In genomic region chr18:38450876-38451275, GRCh38 we compare ENCODE assay signal across 19 cellular contexts.
DNase-seq lines count a peak whose midpoint lies in the region; ATAC-seq, FAIRE-seq and TF ChIP-seq lines count a peak whose summit lies in the region.
"Had no signal": no experiment of that assay in that cellular context is flagged by ENCODE, and none has a peak within 500 bp of the region (broad histone marks: within the 10 kb centered on the region; RNA-seq: fewer than 3 reads in every experiment).

No MANE protein-coding gene starts in this region.

- no peak overlapping the region for H4K91ac ChIP-seq in mesenchymal stem cell (ENCODE audit: low read length)

- H2BK12ac ChIP-seq in mesenchymal stem cell (ENCODE audit: low read length in 2 of 2), result no peak overlapping the region

- H3K14ac ChIP-seq in mesenchymal stem cell (ENCODE audit: low read length in 2 of 2), result no peak overlapping the region

- no peak overlapping the region for H2BK5ac ChIP-seq in mesenchymal stem cell (ENCODE audit: low read depth, low read length, poor library complexity, severe bottlenecking)

- peaks cover 24% of the 10 kb centered on the region for H3K4me1 Mint-ChIP-seq in astrocyte (ENCODE audit: low read depth, unreplicated experiment)
- H3K4me1 Mint-ChIP-seq in activated naive CD4-positive, alpha-beta T cell treated with anti-CD3 and anti-CD28 coated beads, Interleukin-2, amount 10 ng/mL, durations not matched to agents 7 days and 5 days, result no peaks in the 10 kb centered on the region

- no peaks in the 10 kb centered on the region for H3K36me3 ChIP-seq in astrocyte (ENCODE audit: insufficient read depth, low read length)
- no peaks in the 10 kb centered on the region for H3K36me3 ChIP-seq in mesenchymal stem cell (ENCODE audit: control insufficient read depth in 1 of 2, insufficient read depth in 2 of 2, low read depth in 1 of 2, low read length in 2 of 2)
- no peaks in the 10 kb centered on the region for H3K36me3 ChIP-seq in psoas muscle (ENCODE audit: insufficient read depth in 1 of 2, low read depth in 1 of 2)

- FAIRE-seq in astrocyte (lab: Jason Lieb, UNC), result no peak

- H3K27me3 Mint-ChIP-seq in astrocyte (ENCODE audit: low read depth, unreplicated experiment), result no peaks in the 10 kb centered on the region
- H3K27me3 Mint-ChIP-seq in activated naive CD4-positive, alpha-beta T cell treated with anti-CD3 and anti-CD28 coated beads, Interleukin-2, amount 10 ng/mL, durations not matched to agents 7 days and 5 days, result no peaks in the 10 kb centered on the region

- no peak overlapping the region for H3K18ac ChIP-seq in mesenchymal stem cell (ENCODE audit: low read depth in 1 of 2, low read length in 2 of 2)

- H3K4me3 Mint-ChIP-seq in astrocyte (ENCODE audit: unreplicated experiment), result no peak overlapping the region
- no peak overlapping the region for H3K4me3 Mint-ChIP-seq in activated naive CD4-positive, alpha-beta T cell treated with anti-CD3 and anti-CD28 coated beads, Interleukin-2, amount 10 ng/mL, durations not matched to agents 7 days and 5 days
- H3K4me3 Mint-ChIP-seq: CD8-positive, alpha-beta T cell; H9 had no signal

- no peak overlapping the region for H4K8ac ChIP-seq in mesenchymal stem cell (ENCODE audit: low read length)

- H4K20me1 ChIP-seq in astrocyte (ENCODE audit: insufficient read depth, low read length), result no peaks in the 10 kb centered on the region

- WGBS in mesenchymal stem cell, result 11% methylated on average over 4 of the region's 4 CpGs
- whole genome bisulfite sequencing in psoas muscle, 3 donors, result 54 to 59% (median 56%) methylated on average over 4 of the region's 4 CpGs

- H3K4me1 ChIP-seq in astrocyte (ENCODE audit: insufficient read depth, low read length) (no peaks in the 10 kb centered on the region), mesenchymal stem cell (ENCODE audit: control insufficient read depth, insufficient read depth, low read depth, low read length) (no peaks in the 10 kb centered on the region), psoas muscle (no peaks in the 10 kb centered on the region)

- TF ChIP-seq CTCF in astrocyte (IDR thresholded peaks at IDR 0.05; ENCODE audit: insufficient read depth, low read depth, low read length) (no peak), psoas muscle (IDR thresholded peaks at IDR 0.05) (no peak)

- intact Hi-C loops in psoas muscle (cut with DNase I), result no loop called here

- H3K23ac ChIP-seq in mesenchymal stem cell (ENCODE audit: low read length in 2 of 2), result no peak overlapping the region

- H2BK120ac ChIP-seq in mesenchymal stem cell (ENCODE audit: low read depth, low read length), result no peak overlapping the region

- no peaks in the 10 kb centered on the region for H3K9me3 ChIP-seq in astrocyte (ENCODE audit: insufficient read depth, low read depth, low read length)
- no peaks in the 10 kb centered on the region for H3K9me3 ChIP-seq in mesenchymal stem cell (ENCODE audit: control insufficient read depth, low read length)
- H3K9me3 ChIP-seq in psoas muscle, result no peaks in the 10 kb centered on the region

- H3K4me3 ChIP-seq in astrocyte (ENCODE audit: insufficient read depth, low read depth, low read length) (no peak overlapping the region), mesenchymal stem cell (ENCODE audit: insufficient read depth in 1 of 2, low read depth in 1 of 2, low read length in 2 of 2) (no peak overlapping the region), psoas muscle (no peak overlapping the region)
- H3K4me3 ChIP-seq: SK-N-MC had no signal

- no peaks in the 10 kb centered on the region for H3K79me1 ChIP-seq in mesenchymal stem cell (replicated peaks; ENCODE audit: low read length, poor library complexity, severe bottlenecking)

- H2AFZ ChIP-seq in astrocyte (ENCODE audit: low read depth, low read length) (no peak overlapping the region), mesenchymal stem cell (ENCODE audit: low read depth, low read length) (no peak overlapping the region)

- peak; percentile 18 for DNase-seq in CMK (ENCODE audit: low read depth)
- DNase-seq in NCI-H69 (lab: John Stamatoyannopoulos, UW), result peak; percentile 55
- DNase-seq in astrocyte (ENCODE audit: low read depth), result no peak
- peak; percentile 0 for DNase-seq in mesenchymal stem cell
- no peak for DNase-seq in activated naive CD4-positive, alpha-beta T cell treated with anti-CD3 and anti-CD28 coated beads, Interleukin-2, amount 10 ng/mL, durations not matched to agents 7 days and 5 days
- DNase-seq in kidney glomerular epithelial cell (lab: John Stamatoyannopoulos, UW), result no peak
- no peak for DNase-seq in psoas muscle
- DNase-seq: CD8-positive, alpha-beta T cell; DMS153; EL; H9; KG1; NCI-H1092; NCI-H1694 treated with DMSO at 0.1 percent for 48 hours; NCI-H526 had no signal

- peak overlapping the region; percentile 16 for H3K27ac Mint-ChIP-seq in astrocyte (ENCODE audit: unreplicated experiment)
- no peak overlapping the region for H3K27ac Mint-ChIP-seq in activated naive CD4-positive, alpha-beta T cell treated with anti-CD3 and anti-CD28 coated beads, Interleukin-2, amount 10 ng/mL, durations not matched to agents 7 days and 5 days
- H3K27ac Mint-ChIP-seq: CD8-positive, alpha-beta T cell had no signal

- CTCF ChIA-PET in activated naive CD4-positive, alpha-beta T cell treated with anti-CD3 and anti-CD28 coated beads, Interleukin-2, amount 10 ng/mL, durations not matched to agents 7 days and 5 days (lab: Charles Lee), result no interaction called here

- no peaks in the 10 kb centered on the region for H3K9me3 Mint-ChIP-seq in astrocyte (ENCODE audit: unreplicated experiment)
- no peaks in the 10 kb centered on the region for H3K9me3 Mint-ChIP-seq in activated naive CD4-positive, alpha-beta T cell treated with anti-CD3 and anti-CD28 coated beads, Interleukin-2, amount 10 ng/mL, durations not matched to agents 7 days and 5 days
- H3K9me3 Mint-ChIP-seq: CD8-positive, alpha-beta T cell; H9 had no signal

- ATAC-seq in HG03045 (IDR thresholded peaks at IDR 0.05; ENCODE audit: unreplicated experiment) (no peak), psoas muscle (no peak)
- ATAC-seq: CD8-positive, alpha-beta T cell; Panc1; Right ventricle myocardium inferior had no signal

- no peak overlapping the region for H2AK5ac ChIP-seq in mesenchymal stem cell (ENCODE audit: low read length, severe bottlenecking)

- H3K79me2 ChIP-seq in astrocyte (ENCODE audit: insufficient read depth, low read length), result no peaks in the 10 kb centered on the region

- H3K27ac ChIP-seq in astrocyte (ENCODE audit: low read depth, low read length) (no peak overlapping the region), mesenchymal stem cell (ENCODE audit: low read length, poor library complexity, severe bottlenecking) (no peak overlapping the region), psoas muscle (no peak overlapping the region)
- H3K27ac ChIP-seq: SK-N-MC had no signal

- H3K9ac ChIP-seq in astrocyte (ENCODE audit: low read length) (no peak overlapping the region), mesenchymal stem cell (ENCODE audit: low read length) (no peak overlapping the region)

- H2BK15ac ChIP-seq in mesenchymal stem cell (ENCODE audit: low read depth, poor library complexity, severe bottlenecking), result no peak overlapping the region

- H3K4me2 ChIP-seq in astrocyte (ENCODE audit: low read length), result no peak overlapping the region
- no peak overlapping the region for H3K4me2 ChIP-seq in mesenchymal stem cell (ENCODE audit: low read length, poor library complexity, severe bottlenecking)

- no peaks in the 10 kb centered on the region for H3K36me3 Mint-ChIP-seq in astrocyte (ENCODE audit: low read depth, unreplicated experiment)
- no peaks in the 10 kb centered on the region for H3K36me3 Mint-ChIP-seq in activated naive CD4-positive, alpha-beta T cell treated with anti-CD3 and anti-CD28 coated beads, Interleukin-2, amount 10 ng/mL, durations not matched to agents 7 days and 5 days
- H3K36me3 Mint-ChIP-seq: CD8-positive, alpha-beta T cell had no signal

- H3K4ac ChIP-seq in mesenchymal stem cell (ENCODE audit: low read depth in 1 of 2, low read length in 2 of 2), result no peak overlapping the region

- no peaks in the 10 kb centered on the region for H3K27me3 ChIP-seq in astrocyte (ENCODE audit: insufficient read depth, low read length)
- H3K27me3 ChIP-seq in mesenchymal stem cell (ENCODE audit: control insufficient read depth in 1 of 2, insufficient read depth in 1 of 2, low read length in 2 of 2), result no peaks in the 10 kb centered on the region
- no peaks in the 10 kb centered on the region for H3K27me3 ChIP-seq in psoas muscle (ENCODE audit: insufficient read depth in 3 of 3, low read length in 2 of 3)

Comparison
In these comparisons a context has a peak if more than half of its experiments do, and no peak if none do; other contexts are left out.
1. DNase-seq: peak in CMK (single experiment), NCI-H69 (single experiment) and mesenchymal stem cell (single experiment); none in astrocyte (single experiment), activated naive CD4-positive, alpha-beta T cell treated with anti-CD3 and anti-CD28 coated beads, Interleukin-2, amount 10 ng/mL, durations not matched to agents 7 days and 5 days (single experiment), kidney glomerular epithelial cell (single experiment) and psoas muscle (0 of 2).